15 cellular contexts compared by ENCODE assay signal in the genomic region with DNA sequence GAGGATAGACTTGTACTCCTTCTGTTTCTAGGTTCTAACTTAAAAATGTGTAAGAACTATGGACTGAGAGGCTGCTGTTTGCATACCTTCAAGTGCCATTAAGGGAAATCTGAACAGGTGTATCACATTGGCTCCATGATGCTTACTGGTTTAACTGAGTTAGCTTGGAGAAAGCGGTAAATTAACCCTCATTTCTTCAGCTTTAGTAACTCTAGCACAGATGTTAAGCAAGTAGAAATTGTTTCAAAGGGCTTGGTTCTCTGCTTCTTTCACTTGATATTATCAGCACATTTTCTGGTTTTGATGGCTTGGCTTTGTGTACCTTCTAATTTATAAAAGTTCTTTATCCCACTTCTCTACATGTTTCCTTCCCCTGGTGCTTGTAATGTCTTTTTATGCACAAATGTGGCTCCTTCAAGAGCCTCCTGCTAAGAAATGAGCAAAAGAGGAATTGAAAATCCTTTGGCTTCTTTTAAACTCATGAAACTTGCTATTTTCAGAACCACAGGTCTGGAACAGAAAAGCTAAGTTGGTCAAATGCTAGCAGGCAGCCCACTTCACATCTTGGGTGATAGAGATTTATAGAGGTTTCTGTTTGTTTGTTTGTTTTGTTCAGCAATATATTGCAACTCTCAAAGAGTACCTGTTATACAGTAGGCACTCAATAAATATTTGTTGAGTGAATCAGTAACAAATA.
DNase-seq lines count a peak whose midpoint lies in the region; ATAC-seq and TF ChIP-seq lines count a peak whose summit lies in the region.
"Had no signal": no experiment of that assay in that cellular context is flagged by ENCODE, and none has a peak within 500 bp of the region (broad histone marks: within the 10 kb centered on the region; RNA-seq: fewer than 3 reads in every experiment).

No MANE protein-coding gene starts in this region.

- no peaks in the 10 kb centered on the region for H3K79me2 ChIP-seq in KMS-11 (ENCODE audit: insufficient read depth, low read depth)

- H3K4me1 ChIP-seq in KMS-11 (ENCODE audit: low read depth, poor library complexity, severe bottlenecking) (peaks cover 15% of the 10 kb centered on the region), skeletal muscle satellite cell (ENCODE audit: control insufficient read depth, insufficient read depth, low read length) (peaks cover 56% of the 10 kb centered on the region), Caco-2 (no peaks in the 10 kb centered on the region)
- H3K4me1 ChIP-seq: SJCRH30 had no signal

- no peaks in the 10 kb centered on the region for H4K20me1 ChIP-seq in KMS-11 (ENCODE audit: insufficient read depth)

- POLR2A ChIA-PET in Caco-2 (lab: Charles Lee) = no interaction called here

- no TSS peak for BruUV-seq in Caco-2 (replicated peaks; lab: Mats Ljungman, UMichigan)

- H3K27ac Mint-ChIP-seq in Caco-2 (ENCODE audit: unreplicated experiment) = no peak overlapping the region
- H3K27ac Mint-ChIP-seq: activated naive CD8-positive, alpha-beta T cell had no signal

- H3K9me3 ChIP-seq in skeletal muscle satellite cell (replicated peaks; ENCODE audit: low read length) (peaks cover 3% of the 10 kb centered on the region), Caco-2 (no peaks in the 10 kb centered on the region)
- H3K9me3 ChIP-seq: SJCRH30 had no signal

- DNase-seq in DMS79 treated with DMSO at 0.1 percent for 48 hours (lab: John Stamatoyannopoulos, UW) (peak; percentile 22), DMS79 (lab: John Stamatoyannopoulos, UW) (no peak), NCI-H146 (lab: John Stamatoyannopoulos, UW) (no peak), Caco-2 (no peak)
- DNase-seq in activated CD8-positive, alpha-beta memory T cell treated with anti-CD3 and anti-CD28 coated beads, Interleukin-2, amount 50 U/mL, for 48 hours = no peak
- DNase-seq: activated CD4-positive, alpha-beta T cell treated with anti-CD3 and anti-CD28 coated beads, Interleukin-2, amount 50 U/mL, for 48 hours; dermis blood vessel endothelial cell; NCI-H2171; SJCRH30 had no signal

- no peaks in the 10 kb centered on the region for H3K4me1 Mint-ChIP-seq in Caco-2 (ENCODE audit: low read depth, unreplicated experiment)

- H3K9me3 Mint-ChIP-seq in Caco-2 (ENCODE audit: unreplicated experiment) = peaks cover under 1% of the 10 kb centered on the region

- no peak overlapping the region for H3K4me3 Mint-ChIP-seq in Caco-2 (ENCODE audit: unreplicated experiment)
- H3K4me3 Mint-ChIP-seq: activated naive CD8-positive, alpha-beta T cell had no signal

- TF ChIP-seq CTCF in KMS-11 (conservative IDR thresholded peaks at IDR 0.05; ENCODE audit: low read depth, low read length) (no peak), Caco-2 (IDR thresholded peaks at IDR 0.05; ENCODE audit: insufficient read depth in 1 of 2, low read depth in 1 of 2, low read length in 1 of 2, severe bottlenecking in 1 of 2, unreplicated experiment in 1 of 2) (no peak)

- peak; percentile 92 for ATAC-seq in HG02870 (IDR thresholded peaks at IDR 0.05; ENCODE audit: unreplicated experiment)

- CTCF ChIA-PET in Caco-2 (lab: Charles Lee) = no interaction called here

- H3K4me2 ChIP-seq in KMS-11 = peak overlapping the region; percentile 5; the same call in 1 of the 2 replicates
- no peak overlapping the region for H3K4me2 ChIP-seq in skeletal muscle satellite cell (ENCODE audit: low read length)

- H3K36me3 ChIP-seq in KMS-11 (ENCODE audit: insufficient read depth) (no peaks in the 10 kb centered on the region), skeletal muscle satellite cell (ENCODE audit: insufficient read depth, low read length) (no peaks in the 10 kb centered on the region), Caco-2 (ENCODE audit: control insufficient read depth, insufficient read depth, low read length) (no peaks in the 10 kb centered on the region)
- H3K36me3 ChIP-seq: SJCRH30 had no signal

- H3K27me3 Mint-ChIP-seq in Caco-2 (ENCODE audit: insufficient read depth, unreplicated experiment) = peaks cover 3% of the 10 kb centered on the region
- H3K27me3 Mint-ChIP-seq: activated naive CD8-positive, alpha-beta T cell had no signal

- intact Hi-C loops in Caco-2 (cut with micrococcal nuclease; ENCODE audit: unreplicated experiment) = no loop called here

- H3K4me3 ChIP-seq in KMS-11 (IDR thresholded peaks at IDR 0.05; ENCODE audit: insufficient read depth, low read depth, low read length) (no peak overlapping the region), skeletal muscle satellite cell (ENCODE audit: low read length) (no peak overlapping the region), Caco-2 (ENCODE audit: low read depth, low read length) (no peak overlapping the region)
- H3K4me3 ChIP-seq: lung, SJCRH30 had no signal

- H3K36me3 Mint-ChIP-seq in Caco-2 (ENCODE audit: insufficient read depth, unreplicated experiment) = no peaks in the 10 kb centered on the region
- H3K36me3 Mint-ChIP-seq: activated naive CD8-positive, alpha-beta T cell had no signal

- H3K27me3 ChIP-seq in KMS-11 (ENCODE audit: insufficient read depth, low read depth) (no peaks in the 10 kb centered on the region), skeletal muscle satellite cell (ENCODE audit: control insufficient read depth, insufficient read depth, low read length) (no peaks in the 10 kb centered on the region), Caco-2 (replicated peaks; ENCODE audit: control insufficient read depth, insufficient read depth, low read length) (no peaks in the 10 kb centered on the region)

- H2AFZ ChIP-seq in KMS-11 (ENCODE audit: low read depth) = no peak overlapping the region

- H3K27ac ChIP-seq in KMS-11 = peak overlapping the region; percentile 14; the same call in 1 of the 2 replicates
- H3K27ac ChIP-seq: 22Rv1, SJCRH30 had no signal

- H3K9ac ChIP-seq in KMS-11 (no peak overlapping the region), skeletal muscle satellite cell (ENCODE audit: low read depth, low read length) (peak overlapping the region; percentile 53)
